21 cellular contexts compared by ENCODE assay signal in genomic region chr15:47817825-47818681, GRCh38.
"Had no signal": no experiment of that assay in that cellular context is flagged by ENCODE, and none has a peak within 500 bp of the region (broad histone marks: within the 10 kb centered on the region; RNA-seq: fewer than 3 reads in every experiment).

No MANE protein-coding gene starts in this region.

- H3K27me3 ChIP-seq: sigmoid colon, vagina had no signal

- H3K27ac Mint-ChIP-seq: activated CD4-positive, alpha-beta T cell treated with anti-CD3 and anti-CD28 coated beads, Interleukin-2, amount 10 ng/mL, durations not matched to agents 7 days and 5 days; activated CD8-positive, alpha-beta memory T cell treated with anti-CD3 and anti-CD28 coated beads, Interleukin-2, amount 10 ng/mL, durations not matched to agents 7 days and 5 days; activated CD8-positive, alpha-beta T cell treated with anti-CD3 and anti-CD28 coated beads for 36 hours; activated naive CD4-positive, alpha-beta T cell treated with anti-CD3 and anti-CD28 coated beads, Interleukin-2, amount 10 ng/mL, durations not matched to agents 7 days and 5 days; T-helper 2 cell treated with Interferon-gamma antibody and Interleukin-4, amounts not matched to agents 5 μg/mL and 100 μg/mL, for 36 hours; type B pancreatic cell had no signal

- H3K4me3 Mint-ChIP-seq: activated CD4-positive, alpha-beta T cell treated with anti-CD3 and anti-CD28 coated beads, Interleukin-2, amount 10 ng/mL, durations not matched to agents 7 days and 5 days; activated CD8-positive, alpha-beta memory T cell treated with anti-CD3 and anti-CD28 coated beads, Interleukin-2, amount 10 ng/mL, durations not matched to agents 7 days and 5 days; activated CD8-positive, alpha-beta T cell treated with anti-CD3 and anti-CD28 coated beads for 36 hours; activated naive CD4-positive, alpha-beta T cell treated with anti-CD3 and anti-CD28 coated beads, Interleukin-2, amount 10 ng/mL, durations not matched to agents 7 days and 5 days; neural crest cell; T-helper 2 cell treated with Interferon-gamma antibody and Interleukin-4, amounts not matched to agents 5 μg/mL and 100 μg/mL, for 36 hours; type B pancreatic cell had no signal

- H3K27ac ChIP-seq: sigmoid colon, thoracic aorta, vagina, VCaP had no signal

- H3K9me3 ChIP-seq: mucosa of descending colon, sigmoid colon, thoracic aorta, vagina had no signal

- H3K9me3 Mint-ChIP-seq: activated CD4-positive, alpha-beta T cell treated with anti-CD3 and anti-CD28 coated beads, Interleukin-2, amount 10 ng/mL, durations not matched to agents 7 days and 5 days; activated CD8-positive, alpha-beta T cell treated with anti-CD3 and anti-CD28 coated beads for 36 hours; activated naive CD4-positive, alpha-beta T cell treated with anti-CD3 and anti-CD28 coated beads, Interleukin-2, amount 10 ng/mL, durations not matched to agents 7 days and 5 days; neural crest cell; T-helper 2 cell treated with Interferon-gamma antibody and Interleukin-4, amounts not matched to agents 5 μg/mL and 100 μg/mL, for 36 hours; type B pancreatic cell had no signal

- H3K36me3 Mint-ChIP-seq: activated CD8-positive, alpha-beta memory T cell treated with anti-CD3 and anti-CD28 coated beads, Interleukin-2, amount 10 ng/mL, durations not matched to agents 7 days and 5 days; activated naive CD4-positive, alpha-beta T cell treated with anti-CD3 and anti-CD28 coated beads, Interleukin-2, amount 10 ng/mL, durations not matched to agents 7 days and 5 days; type B pancreatic cell had no signal

- DNase-seq: activated CD4-positive, alpha-beta T cell treated with anti-CD3 and anti-CD28 coated beads, Interleukin-2, amount 10 ng/mL, durations not matched to agents 7 days and 5 days; activated CD4-positive, CD25-positive, alpha-beta regulatory T cell treated with anti-CD3 and anti-CD28 coated beads, Interleukin-2, amount 50 U/mL, for 72 hours; activated CD8-positive, alpha-beta memory T cell treated with anti-CD3 and anti-CD28 coated beads, Interleukin-2, amount 10 ng/mL, durations not matched to agents 7 days and 5 days; activated CD8-positive, alpha-beta T cell treated with anti-CD3 and anti-CD28 coated beads for 36 hours; activated effector memory CD4-positive, alpha-beta T cell treated with anti-CD3 and anti-CD28 coated beads, Interleukin-2, amount 50 U/mL, for 16 hours; activated naive CD4-positive, alpha-beta T cell treated with anti-CD3 and anti-CD28 coated beads, Interleukin-2, amount 10 ng/mL, durations not matched to agents 7 days and 5 days; activated T-cell treated with anti-CD3 and anti-CD28 coated beads for 4 hours; cortex of kidney; erythroblast; foreskin fibroblast; mucosa of descending colon; posterior cingulate gyrus; sigmoid colon; stimulated activated CD4-positive, alpha-beta T cell treated with anti-CD3 and anti-CD28 coated beads, Interleukin-4, amount 100 ng/mL, for 1 hour; stimulated activated naive CD4-positive, alpha-beta T cell had no signal

- H3K27me3 Mint-ChIP-seq: activated CD8-positive, alpha-beta T cell treated with anti-CD3 and anti-CD28 coated beads for 36 hours; activated naive CD4-positive, alpha-beta T cell treated with anti-CD3 and anti-CD28 coated beads, Interleukin-2, amount 10 ng/mL, durations not matched to agents 7 days and 5 days; type B pancreatic cell had no signal

- ATAC-seq: activated CD8-positive, alpha-beta memory T cell treated with anti-CD3 and anti-CD28 coated beads, Interleukin-2, amount 10 ng/mL, durations not matched to agents 7 days and 5 days; activated CD8-positive, alpha-beta T cell treated with anti-CD3 and anti-CD28 coated beads for 36 hours; mucosa of descending colon had no signal
